ENCODE assay signal across 8 cellular contexts in the genomic region with DNA sequence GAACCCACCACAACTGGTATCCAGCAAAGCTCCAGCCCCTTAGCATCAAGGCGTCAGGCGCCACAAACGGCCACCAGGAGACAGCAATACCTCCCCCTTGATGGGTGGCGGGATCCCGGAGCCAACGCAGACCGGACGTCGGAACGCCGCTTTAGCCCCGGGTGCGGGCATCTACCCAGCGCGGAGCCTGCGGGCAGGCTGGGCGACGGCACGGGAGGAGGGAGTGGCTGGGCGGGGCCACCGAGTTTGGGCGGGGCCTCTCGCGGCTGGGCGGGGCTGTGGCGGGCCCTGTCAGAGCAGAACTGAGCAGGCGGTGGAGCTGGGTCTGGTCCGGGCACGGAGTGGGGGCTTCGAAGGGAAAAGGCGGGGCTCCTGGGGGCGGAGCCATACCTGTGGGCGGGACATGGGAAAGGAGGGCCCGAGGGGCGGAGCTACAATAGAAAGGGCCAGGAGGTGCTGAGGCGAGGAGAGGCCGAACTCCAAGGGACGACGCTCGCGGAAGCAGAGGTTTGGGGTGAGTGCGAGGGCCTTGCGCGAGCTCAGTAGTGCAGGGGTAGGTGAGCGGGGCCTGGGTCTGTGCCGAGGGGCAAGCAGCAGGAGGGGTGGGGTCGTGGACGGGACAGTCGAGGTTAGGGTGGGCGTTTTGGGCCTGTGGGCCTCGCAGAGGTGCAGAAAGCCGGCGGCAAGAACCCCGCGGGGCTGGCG. TPM values are rescaled to one million over a fixed set of nuclear protein-coding genes. Genes with fewer than 3 reads are reported as not detected.
DNase-seq lines count a peak whose midpoint lies in the region; ATAC-seq, FAIRE-seq and TF ChIP-seq lines count a peak whose summit lies in the region.

No MANE protein-coding gene starts in this region.

- TF ChIP-seq EP300 in Ishikawa (IDR thresholded peaks at IDR 0.05; ENCODE audit: borderline replicate concordance): no peak

- peaks cover 48% of the 10 kb centered on the region for H3K27me3 Mint-ChIP-seq in activated T-helper 2 cell treated with anti-CD3 and anti-CD28 coated beads, Interferon-gamma antibody, Interleukin-2, Interleukin-4, amounts not matched to agents 10 μg/mL and 5 μg/mL and 100 μg/mL, durations not matched to agents 14 hours and 24 hours and 36 hours (ENCODE audit: low read depth)
- peaks cover 3 to 9% (median 5%) of the 10 kb centered on the region in 5 donors for H3K27me3 Mint-ChIP-seq in naive thymus-derived CD8-positive, alpha-beta T cell

- TF ChIP-seq CTCF in D721Med (IDR thresholded peaks at IDR 0.05; ENCODE audit: insufficient read depth, missing control alignments): no peak

- TF ChIP-seq RAD21 in Ishikawa (IDR thresholded peaks at IDR 0.05; ENCODE audit: low read depth): no peak

- no peaks in the 10 kb centered on the region for H3K36me3 Mint-ChIP-seq in activated T-helper 2 cell treated with anti-CD3 and anti-CD28 coated beads, Interferon-gamma antibody, Interleukin-2, Interleukin-4, amounts not matched to agents 10 μg/mL and 5 μg/mL and 100 μg/mL, durations not matched to agents 14 hours and 24 hours and 36 hours (ENCODE audit: low read depth)
- no peaks in the 10 kb centered on the region for H3K36me3 Mint-ChIP-seq in naive thymus-derived CD8-positive, alpha-beta T cell
- peaks cover 27% of the 10 kb centered on the region for H3K36me3 Mint-ChIP-seq in stimulated activated effector memory CD8-positive, alpha-beta T cell treated with anti-CD3 and anti-CD28 coated beads, Interleukin-12 subunit alpha, Interleukin-12 subunit beta, amount 100 ng/mL, for 72 hours

- peak; percentile 67 for ATAC-seq in GM21526 (IDR thresholded peaks at IDR 0.05; ENCODE audit: low FRiP score, unreplicated experiment)
- ATAC-seq in naive thymus-derived CD8-positive, alpha-beta T cell: peak; percentile 69 to 82
- peak; percentile 82 for ATAC-seq in stimulated activated effector memory CD8-positive, alpha-beta T cell treated with anti-CD3 and anti-CD28 coated beads, Interleukin-12 subunit alpha, Interleukin-12 subunit beta, amount 100 ng/mL, for 72 hours

- peak overlapping the region; percentile 74 for H3K4me3 Mint-ChIP-seq in activated T-helper 2 cell treated with anti-CD3 and anti-CD28 coated beads, Interferon-gamma antibody, Interleukin-2, Interleukin-4, amounts not matched to agents 10 μg/mL and 5 μg/mL and 100 μg/mL, durations not matched to agents 14 hours and 24 hours and 36 hours (ENCODE audit: low read depth)
- H3K4me3 Mint-ChIP-seq in naive thymus-derived CD8-positive, alpha-beta T cell: peak overlapping the region; percentile 77 to 91 (median 87)
- peak overlapping the region; percentile 82 for H3K4me3 Mint-ChIP-seq in stimulated activated effector memory CD8-positive, alpha-beta T cell treated with anti-CD3 and anti-CD28 coated beads, Interleukin-12 subunit alpha, Interleukin-12 subunit beta, amount 100 ng/mL, for 72 hours

- DNase-seq in D721Med (ENCODE audit: insufficient read length, low spot score) (peak; percentile 83), RCC 7860 (ENCODE audit: low spot score) (peak; percentile 60), fibroblast of peridontal ligament (ENCODE audit: extremely low read depth) (peak; percentile 19)
- peak; percentile 83 for DNase-seq in activated T-helper 2 cell treated with anti-CD3 and anti-CD28 coated beads, Interferon-gamma antibody, Interleukin-2, Interleukin-4, amounts not matched to agents 10 μg/mL and 5 μg/mL and 100 μg/mL, durations not matched to agents 14 hours and 24 hours and 36 hours (ENCODE audit: low spot score)
- peak; percentile 78 to 91 (median 86) for DNase-seq in naive thymus-derived CD8-positive, alpha-beta T cell
- DNase-seq in stimulated activated effector memory CD8-positive, alpha-beta T cell treated with anti-CD3 and anti-CD28 coated beads, Interleukin-12 subunit alpha, Interleukin-12 subunit beta, amount 100 ng/mL, for 72 hours (ENCODE audit: low spot score in 2 of 2): peak; percentile 88 to 94

- peak overlapping the region; percentile 56 for H3K27ac Mint-ChIP-seq in activated T-helper 2 cell treated with anti-CD3 and anti-CD28 coated beads, Interferon-gamma antibody, Interleukin-2, Interleukin-4, amounts not matched to agents 10 μg/mL and 5 μg/mL and 100 μg/mL, durations not matched to agents 14 hours and 24 hours and 36 hours
- H3K27ac Mint-ChIP-seq in naive thymus-derived CD8-positive, alpha-beta T cell: peak overlapping the region; percentile 62 to 98 (median 84)
- H3K27ac Mint-ChIP-seq in stimulated activated effector memory CD8-positive, alpha-beta T cell treated with anti-CD3 and anti-CD28 coated beads, Interleukin-12 subunit alpha, Interleukin-12 subunit beta, amount 100 ng/mL, for 72 hours: peak overlapping the region; percentile 95

- H3K9me3 Mint-ChIP-seq in activated T-helper 2 cell treated with anti-CD3 and anti-CD28 coated beads, Interferon-gamma antibody, Interleukin-2, Interleukin-4, amounts not matched to agents 10 μg/mL and 5 μg/mL and 100 μg/mL, durations not matched to agents 14 hours and 24 hours and 36 hours: no peaks in the 10 kb centered on the region
- no peaks in the 10 kb centered on the region for H3K9me3 Mint-ChIP-seq in naive thymus-derived CD8-positive, alpha-beta T cell
- no peaks in the 10 kb centered on the region for H3K9me3 Mint-ChIP-seq in stimulated activated effector memory CD8-positive, alpha-beta T cell treated with anti-CD3 and anti-CD28 coated beads, Interleukin-12 subunit alpha, Interleukin-12 subunit beta, amount 100 ng/mL, for 72 hours

- POLR2A ChIA-PET in naive thymus-derived CD8-positive, alpha-beta T cell (lab: Charles Lee): interaction anchor here (0.6 to 3.7 kb wide), 5 partner anchors 13 to 226 kb away, joined by 3 to 23 read pairs (median 6); a partner anchor contains a TSS

- peaks cover 19% of the 10 kb centered on the region for H3K4me1 Mint-ChIP-seq in activated T-helper 2 cell treated with anti-CD3 and anti-CD28 coated beads, Interferon-gamma antibody, Interleukin-2, Interleukin-4, amounts not matched to agents 10 μg/mL and 5 μg/mL and 100 μg/mL, durations not matched to agents 14 hours and 24 hours and 36 hours (ENCODE audit: low read depth)
- H3K4me1 Mint-ChIP-seq in naive thymus-derived CD8-positive, alpha-beta T cell: peaks cover 22 to 48% (median 39%) of the 10 kb centered on the region in 4 donors
- H3K4me1 Mint-ChIP-seq in stimulated activated effector memory CD8-positive, alpha-beta T cell treated with anti-CD3 and anti-CD28 coated beads, Interleukin-12 subunit alpha, Interleukin-12 subunit beta, amount 100 ng/mL, for 72 hours: peaks cover 39% of the 10 kb centered on the region

- intact Hi-C loops in activated T-helper 2 cell treated with anti-CD3 and anti-CD28 coated beads, Interferon-gamma antibody, Interleukin-2, Interleukin-4, amounts not matched to agents 10 μg/mL and 5 μg/mL and 100 μg/mL, durations not matched to agents 14 hours and 24 hours and 36 hours (cut with micrococcal nuclease): loop anchor here (1.0 kb wide), 1 partner anchor 21 kb away; no protein-coding TSS in a partner anchor

- FAIRE-seq in D721Med (lab: Jason Lieb, UNC) (no peak), RCC 7860 (lab: Jason Lieb, UNC) (no peak)

TF ChIP-seq in Ishikawa, 13 proteins besides CTCF, POLR2A, EP300 and RAD21 (continues in another document):
- TF ChIP-seq CREB1 (IDR thresholded peaks at IDR 0.05; ENCODE audit: low read depth): no peak
- TF ChIP-seq YY1 (IDR thresholded peaks at IDR 0.05; ENCODE audit: low read depth): no peak
- TF ChIP-seq TEAD4 (IDR thresholded peaks at IDR 0.05): no peak
- no peak for TF ChIP-seq NFIC (IDR thresholded peaks at IDR 0.05)
- no peak for TF ChIP-seq FOXM1 (IDR thresholded peaks at IDR 0.05; ENCODE audit: borderline replicate concordance, low read depth)
- TF ChIP-seq EGR1 (IDR thresholded peaks at IDR 0.05): no peak
- TF ChIP-seq, protein P1, sequence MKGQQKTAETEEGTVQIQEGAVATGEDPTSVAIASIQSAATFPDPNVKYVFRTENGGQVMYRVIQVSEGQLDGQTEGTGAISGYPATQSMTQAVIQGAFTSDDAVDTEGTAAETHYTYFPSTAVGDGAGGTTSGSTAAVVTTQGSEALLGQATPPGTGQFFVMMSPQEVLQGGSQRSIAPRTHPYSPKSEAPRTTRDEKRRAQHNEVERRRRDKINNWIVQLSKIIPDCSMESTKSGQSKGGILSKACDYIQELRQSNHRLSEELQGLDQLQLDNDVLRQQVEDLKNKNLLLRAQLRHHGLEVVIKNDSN (IDR thresholded peaks at IDR 0.05): no peak
- TF ChIP-seq, protein P2, sequence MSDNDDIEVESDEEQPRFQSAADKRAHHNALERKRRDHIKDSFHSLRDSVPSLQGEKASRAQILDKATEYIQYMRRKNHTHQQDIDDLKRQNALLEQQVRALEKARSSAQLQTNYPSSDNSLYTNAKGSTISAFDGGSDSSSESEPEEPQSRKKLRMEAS (IDR thresholded peaks at IDR 0.05): peak; percentile 96
- TF ChIP-seq ZBTB7A (IDR thresholded peaks at IDR 0.05; ENCODE audit: low read depth): peak; percentile 24; the same call in 1 of the 2 replicates
- TF ChIP-seq TCF12 (IDR thresholded peaks at IDR 0.05; ENCODE audit: low read depth): no peak
- no peak for TF ChIP-seq CEBPB (IDR thresholded peaks at IDR 0.05)
- TF ChIP-seq TAF1 (IDR thresholded peaks at IDR 0.05; ENCODE audit: low read depth): 0 out of 2 replicates have a peak, but pooled peaks have one; percentile 19

RNA-seq across cellular contexts. Expression of a gene that starts 40.2 kb away (rescaled TPM):
- 1.9 and 2.9 TPM in 2 replicates for total RNA-seq in activated T-helper 2 cell treated with anti-CD3 and anti-CD28 coated beads, Interferon-gamma antibody, Interleukin-2, Interleukin-4, amounts not matched to agents 10 μg/mL and 5 μg/mL and 100 μg/mL, durations not matched to agents 14 hours and 24 hours and 36 hours
- 1 to 10 TPM; 1.9 to 2.0 TPM for total RNA-seq in naive thymus-derived CD8-positive, alpha-beta T cell
- polyA plus RNA-seq in naive thymus-derived CD8-positive, alpha-beta T cell: under 1 TPM in 1 of 3 donors, not detected in 2; 0.43 TPM

Comparison
In these comparisons a context has a peak if more than half of its experiments do, and no peak if none do; other contexts are left out.
1. Peak in every context shown above with its lines: DNase-seq and ATAC-seq.
2. DNase-seq: peak in every context shown above with its lines; median percentile 91 in stimulated activated effector memory CD8-positive, alpha-beta T cell treated with anti-CD3 and anti-CD28 coated beads, Interleukin-12 subunit alpha, Interleukin-12 subunit beta, amount 100 ng/mL, for 72 hours; 86 in naive thymus-derived CD8-positive, alpha-beta T cell; 83 in D721Med; 83 in activated T-helper 2 cell treated with anti-CD3 and anti-CD28 coated beads, Interferon-gamma antibody, Interleukin-2, Interleukin-4, amounts not matched to agents 10 μg/mL and 5 μg/mL and 100 μg/mL, durations not matched to agents 14 hours and 24 hours and 36 hours; 60 in RCC 7860; 19 in fibroblast of peridontal ligament.